31 cellular contexts compared by ENCODE assay signal in genomic region chr19:29031216-29031615, GRCh38.
"Had no signal": no experiment of that assay in that cellular context is flagged by ENCODE, and none has a peak within 500 bp of the region (broad histone marks: within the 10 kb centered on the region; RNA-seq: fewer than 3 reads in every experiment).

No MANE protein-coding gene starts in this region.

- H3K4me1 ChIP-seq: breast epithelium, colonic mucosa, foreskin keratinocyte, gastrocnemius medialis, heart right ventricle had no signal

- H3K36me3 Mint-ChIP-seq: activated naive CD8-positive, alpha-beta T cell; brain; WTC11 had no signal

- H3K4me3 Mint-ChIP-seq: activated CD4-positive, alpha-beta memory T cell treated with anti-CD3 and anti-CD28 coated beads, Interleukin-2, amount 10 ng/mL, durations not matched to agents 7 days and 5 days; activated CD4-positive, alpha-beta T cell treated with anti-CD3 and anti-CD28 coated beads, Interleukin-2, amount 10 ng/mL, durations not matched to agents 7 days and 5 days; activated naive CD8-positive, alpha-beta T cell; activated T-cell treated with anti-CD3 and anti-CD28 coated beads, Interleukin-2, amount 50 U/mL, for 24 hours; activated T-cell treated with anti-CD3 and anti-CD28 coated beads, Interleukin-2, amount 50 U/mL, for 72 hours; brain; T-helper 17 cell; WTC11 had no signal

- H3K27ac ChIP-seq: breast epithelium, cardiac muscle cell, colonic mucosa, foreskin keratinocyte, gastrocnemius medialis, heart right ventricle, hepatocyte, VCaP had no signal

- H3K4me2 ChIP-seq: hepatocyte had no signal

- H3K9me3 Mint-ChIP-seq: activated CD4-positive, alpha-beta memory T cell treated with anti-CD3 and anti-CD28 coated beads, Interleukin-2, amount 10 ng/mL, durations not matched to agents 7 days and 5 days; activated CD4-positive, alpha-beta T cell treated with anti-CD3 and anti-CD28 coated beads, Interleukin-2, amount 10 ng/mL, durations not matched to agents 7 days and 5 days; activated T-cell treated with anti-CD3 and anti-CD28 coated beads, Interleukin-2, amount 50 U/mL, for 24 hours; activated T-cell treated with anti-CD3 and anti-CD28 coated beads, Interleukin-2, amount 50 U/mL, for 72 hours had no signal

- H3K9me3 ChIP-seq: colonic mucosa, gastrocnemius medialis, heart right ventricle had no signal

- H3K27me3 Mint-ChIP-seq: activated CD4-positive, alpha-beta memory T cell treated with anti-CD3 and anti-CD28 coated beads, Interleukin-2, amount 10 ng/mL, durations not matched to agents 7 days and 5 days; activated CD4-positive, alpha-beta T cell treated with anti-CD3 and anti-CD28 coated beads, Interleukin-2, amount 10 ng/mL, durations not matched to agents 7 days and 5 days; activated T-cell treated with anti-CD3 and anti-CD28 coated beads, Interleukin-2, amount 50 U/mL, for 24 hours had no signal

- H3K4me3 ChIP-seq: breast epithelium, cardiac muscle cell, colonic mucosa, gastrocnemius medialis, heart right ventricle, hepatocyte had no signal

- H3K36me3 ChIP-seq: breast epithelium, cardiac muscle cell, colonic mucosa, gastrocnemius medialis, heart right ventricle had no signal

- H3K4me1 Mint-ChIP-seq: activated CD4-positive, alpha-beta memory T cell treated with anti-CD3 and anti-CD28 coated beads, Interleukin-2, amount 10 ng/mL, durations not matched to agents 7 days and 5 days; activated CD4-positive, alpha-beta T cell treated with anti-CD3 and anti-CD28 coated beads, Interleukin-2, amount 10 ng/mL, durations not matched to agents 7 days and 5 days; T-helper 17 cell had no signal

- H2AFZ ChIP-seq: hepatocyte had no signal

- H3K27ac Mint-ChIP-seq: activated CD4-positive, alpha-beta memory T cell treated with anti-CD3 and anti-CD28 coated beads, Interleukin-2, amount 10 ng/mL, durations not matched to agents 7 days and 5 days; activated CD4-positive, alpha-beta T cell treated with anti-CD3 and anti-CD28 coated beads, Interleukin-2, amount 10 ng/mL, durations not matched to agents 7 days and 5 days; activated naive CD8-positive, alpha-beta T cell; activated T-cell treated with anti-CD3 and anti-CD28 coated beads, Interleukin-2, amount 50 U/mL, for 24 hours; activated T-cell treated with anti-CD3 and anti-CD28 coated beads, Interleukin-2, amount 50 U/mL, for 72 hours; brain; T-helper 17 cell; WTC11 had no signal

- DNase-seq: activated CD4-positive, alpha-beta memory T cell treated with anti-CD3 and anti-CD28 coated beads, Interleukin-2, amount 10 ng/mL, durations not matched to agents 7 days and 5 days; activated CD4-positive, alpha-beta T cell treated with anti-CD3 and anti-CD28 coated beads for 1 hour; activated CD4-positive, alpha-beta T cell treated with anti-CD3 and anti-CD28 coated beads for 4 hours; activated CD4-positive, alpha-beta T cell treated with anti-CD3 and anti-CD28 coated beads, Interleukin-2, amount 10 ng/mL, durations not matched to agents 7 days and 5 days; activated CD4-positive, alpha-beta T cell treated with anti-CD3 and anti-CD28 coated beads, Interleukin-2, amount 50 U/mL, for 4 hours; activated CD8-positive, alpha-beta memory T cell treated with anti-CD3 and anti-CD28 coated beads, Interleukin-2, amount 50 U/mL, for 48 hours; activated effector memory CD4-positive, alpha-beta T cell treated with Interleukin-2 at 50 U/mL for 16 hours; activated gamma-delta T cell treated with Interleukin-2 at 50 U/mL for 16 hours; activated naive CD4-positive, alpha-beta T cell treated with anti-CD3 and anti-CD28 coated beads, Interleukin-2, amount 50 U/mL, for 16 hours; activated naive CD4-positive, alpha-beta T cell treated with Interleukin-2 at 50 U/mL for 16 hours; activated T-cell treated with anti-CD3 and anti-CD28 coated beads for 4 hours; activated T-cell treated with anti-CD3 and anti-CD28 coated beads, Interleukin-2, amount 50 U/mL, for 24 hours; activated T-cell treated with anti-CD3 and anti-CD28 coated beads, Interleukin-2, amount 50 U/mL, for 72 hours; amniotic stem cell; aorta; central memory CD4-positive, alpha-beta T cell; cerebellar nuclear complex; colonic mucosa; effector CD8-positive, alpha-beta T cell; foreskin keratinocyte; gastrocnemius medialis; heart right ventricle; T-helper 1 cell; T-helper 17 cell had no signal

- H3K27me3 ChIP-seq: cardiac muscle cell, colonic mucosa, foreskin keratinocyte, gastrocnemius medialis, hepatocyte had no signal

- H3K79me2 ChIP-seq: hepatocyte had no signal
